Comparison of ENCODE assay signal across 14 cellular contexts in the genomic region with DNA sequence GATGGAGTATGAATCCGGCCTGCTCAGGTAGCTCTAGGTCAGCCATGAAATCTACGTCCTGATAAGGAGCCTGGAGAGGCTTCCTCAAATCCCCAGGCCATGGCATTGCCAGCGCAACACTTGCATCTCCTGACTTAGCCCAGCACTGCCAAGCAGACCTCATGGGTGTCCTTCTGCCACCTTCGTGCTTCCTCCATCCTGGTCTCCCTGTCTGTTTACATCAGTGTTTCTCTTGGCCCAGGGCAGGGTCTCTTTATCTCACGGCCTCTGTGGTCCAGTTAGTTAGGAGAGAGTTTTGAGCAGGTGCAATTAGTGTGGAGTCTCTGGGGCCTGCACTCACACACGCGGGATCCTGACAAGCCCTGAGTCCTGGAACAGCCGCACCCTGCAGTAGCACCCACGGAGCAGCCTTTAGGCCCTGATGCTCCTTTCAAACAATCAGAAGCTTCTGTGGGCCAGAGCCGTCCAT.
DNase-seq lines count a peak whose midpoint lies in the region; ATAC-seq, FAIRE-seq and TF ChIP-seq lines count a peak whose summit lies in the region.
"Had no signal": no experiment of that assay in that cellular context is flagged by ENCODE, and none has a peak within 500 bp of the region (broad histone marks: within the 10 kb centered on the region; RNA-seq: fewer than 3 reads in every experiment).

No MANE protein-coding gene starts in this region.

- H3K27ac Mint-ChIP-seq in endodermal cell, result peak overlapping the region; percentile 30
- H3K27ac Mint-ChIP-seq in immature natural killer cell, result no peak overlapping the region
- H3K27ac Mint-ChIP-seq: CD4-positive, alpha-beta memory T cell had no signal

- H3K4me2 ChIP-seq in A549 (no peak overlapping the region), Loucy (ENCODE audit: low read depth, low read length, poor library complexity, severe bottlenecking) (peak overlapping the region; percentile 35), neural cell (ENCODE audit: low read length) (no peak overlapping the region)
- H3K4me2 ChIP-seq: KMS-11 had no signal

- H3K9me2 ChIP-seq in Loucy (replicated peaks; ENCODE audit: low read depth, low read length) (no peaks in the 10 kb centered on the region), neural cell (ENCODE audit: insufficient read depth, low read length) (no peaks in the 10 kb centered on the region)

- TF ChIP-seq CTCF in A549 (IDR thresholded peaks at IDR 0.05), result no peak
- no peak for TF ChIP-seq CTCF in Loucy (conservative IDR thresholded peaks at IDR 0.05; ENCODE audit: low read length)
- no peak for TF ChIP-seq CTCF in endodermal cell (conservative IDR thresholded peaks at IDR 0.05)
- TF ChIP-seq CTCF in neural cell (IDR thresholded peaks at IDR 0.05; ENCODE audit: poor library complexity, severe bottlenecking), result no peak
- TF ChIP-seq CTCF in pancreas (IDR thresholded peaks at IDR 0.05), result no peak

- H3K9ac ChIP-seq in Loucy (ENCODE audit: low read depth, low read length, poor library complexity, severe bottlenecking) (peak overlapping the region; percentile 79), endodermal cell (ENCODE audit: extremely low read depth, low read length, poor library complexity, severe bottlenecking) (no peak overlapping the region), neural cell (ENCODE audit: low read length) (peak overlapping the region; percentile 41)
- H3K9ac ChIP-seq: KMS-11 had no signal

- H3K4me3 ChIP-seq in A549 (no peak overlapping the region), Loucy (ENCODE audit: low read length, poor library complexity, severe bottlenecking) (peak overlapping the region; percentile 19), endodermal cell (ENCODE audit: low read length) (no peak overlapping the region), neural cell (ENCODE audit: low read length) (no peak overlapping the region), pancreas (no peak overlapping the region)
- H3K4me3 ChIP-seq: MG63 had no signal

- H3K27me3 ChIP-seq in Loucy (ENCODE audit: insufficient read depth, low read length, poor library complexity, severe bottlenecking), result no peaks in the 10 kb centered on the region
- H3K27me3 ChIP-seq in endodermal cell (ENCODE audit: control insufficient read depth, insufficient read depth, low read length, poor library complexity, severe bottlenecking), result no peaks in the 10 kb centered on the region
- no peaks in the 10 kb centered on the region for H3K27me3 ChIP-seq in neural cell (ENCODE audit: insufficient read depth, low read depth, low read length)
- H3K27me3 ChIP-seq in pancreas, result no peaks in the 10 kb centered on the region
- H3K27me3 ChIP-seq: MG63 had no signal

- DNase-seq in A549 (ENCODE audit: low read depth in 1 of 2, low spot score in 1 of 2), result no peak
- peak; percentile 20 for DNase-seq in endodermal cell
- no peak for DNase-seq in immature natural killer cell
- DNase-seq in pancreas, result no peak
- DNase-seq in NCI-H2196 (lab: John Stamatoyannopoulos, UW; ENCODE audit: unreplicated experiment), result no peak
- DNase-seq: ACHN; CD4-positive, alpha-beta memory T cell; MG63; NCI-H1092 treated with DMSO at 0.1 percent for 48 hours; NCI-H1930; OCI-M1 had no signal

- CTCF ChIA-PET in A549 (lab: Yijun Ruan, JAX), result interaction anchor here (0.5 to 1.8 kb wide), 3 partner anchors 10 to 427 kb away, joined by 3 to 5 read pairs (median 4); no protein-coding TSS in a partner anchor

- H4K20me1 ChIP-seq in Loucy (ENCODE audit: insufficient read depth, low read length, poor library complexity, severe bottlenecking), result no peaks in the 10 kb centered on the region
- no peaks in the 10 kb centered on the region for H4K20me1 ChIP-seq in neural cell (ENCODE audit: insufficient read depth)

- H3K9me3 ChIP-seq in A549 (peaks cover 8% of the 10 kb centered on the region; the same call in 1 of the 3 replicates), Loucy (ENCODE audit: insufficient read depth, low read depth, low read length) (no peaks in the 10 kb centered on the region), endodermal cell (ENCODE audit: control insufficient read depth, low read length) (peaks cover 13% of the 10 kb centered on the region), neural cell (ENCODE audit: low read length) (peaks cover 4% of the 10 kb centered on the region), pancreas (no peaks in the 10 kb centered on the region)

- peaks cover 36% of the 10 kb centered on the region for H3K4me1 ChIP-seq in A549
- peaks cover 63% of the 10 kb centered on the region for H3K4me1 ChIP-seq in Loucy (ENCODE audit: insufficient read depth, low read length, poor library complexity, severe bottlenecking)
- peaks cover 31% of the 10 kb centered on the region for H3K4me1 ChIP-seq in endodermal cell (ENCODE audit: control insufficient read depth, insufficient read depth, low read length)
- H3K4me1 ChIP-seq in pancreas, result peaks cover 0 to 10% (median 3%) of the 10 kb centered on the region in 3 donors

- H3K79me2 ChIP-seq in Loucy (ENCODE audit: insufficient read depth, low read length) (no peaks in the 10 kb centered on the region), neural cell (replicated peaks; ENCODE audit: insufficient read depth, low read length) (no peaks in the 10 kb centered on the region)

- H3K36me3 ChIP-seq in Loucy (ENCODE audit: insufficient read depth, low read length), result no peaks in the 10 kb centered on the region
- no peaks in the 10 kb centered on the region for H3K36me3 ChIP-seq in endodermal cell (ENCODE audit: control insufficient read depth, insufficient read depth, low read length)
- no peaks in the 10 kb centered on the region for H3K36me3 ChIP-seq in neural cell (ENCODE audit: insufficient read depth, low read length)
- H3K36me3 ChIP-seq in pancreas, result no peaks in the 10 kb centered on the region
- H3K36me3 ChIP-seq: MG63 had no signal

- H2AFZ ChIP-seq in Loucy (ENCODE audit: low read length) (no peak overlapping the region), neural cell (ENCODE audit: low read depth, low read length) (no peak overlapping the region)

- TF ChIP-seq RAD21 in A549 (conservative IDR thresholded peaks at IDR 0.05 in 1 of 2, IDR thresholded peaks at IDR 0.05 in 1 of 2) (no peak), neural cell (conservative IDR thresholded peaks at IDR 0.05) (no peak)

- POLR2A ChIA-PET in A549 (lab: Yijun Ruan, JAX), result interaction anchor here (0.9 kb wide), 1 partner anchor 10 kb away, joined by 3 read pairs; no protein-coding TSS in a partner anchor

- H3K4me3 Mint-ChIP-seq in endodermal cell (no peak overlapping the region), immature natural killer cell (no peak overlapping the region)
- H3K4me3 Mint-ChIP-seq: CD4-positive, alpha-beta memory T cell had no signal

- intact Hi-C loops in pancreas (cut with DNase I), result no loop called here

- no peak for TF ChIP-seq EP300 in A549 (IDR thresholded peaks at IDR 0.05)
- no peak for TF ChIP-seq EP300 in neural cell (conservative IDR thresholded peaks at IDR 0.05; ENCODE audit: poor library complexity, severe bottlenecking)

- H3K4me1 Mint-ChIP-seq in endodermal cell (peaks cover 47% of the 10 kb centered on the region), immature natural killer cell (no peaks in the 10 kb centered on the region)
- H3K4me1 Mint-ChIP-seq: CD4-positive, alpha-beta memory T cell had no signal

- 88% methylated on average over 7 of the region's 10 CpGs for WGBS in A549 (ENCODE audit: missing lambda C conversion rate)
- WGBS in endodermal cell (ENCODE audit: insufficient coverage in 1 of 2, insufficient read length in 1 of 2), 2 experiments, result 84 to 89% methylated on average over 3 to 10 of the region's 10 CpGs
- WGBS in pancreas, 2 donors, result 81 to 82% methylated on average over 10 of the region's 10 CpGs

- H3K27ac ChIP-seq in A549 (peak overlapping the region; percentile 64 to 74; a peak in 3 of 6 replicates), endodermal cell (ENCODE audit: low read depth, low read length) (peak overlapping the region; percentile 91), neural cell (ENCODE audit: low read length) (peak overlapping the region; percentile 59), pancreas (no peak overlapping the region)
- H3K27ac ChIP-seq: KMS-11 had no signal

- no peaks in the 10 kb centered on the region for H3F3A ChIP-seq in Loucy (ENCODE audit: low read depth)
- no peaks in the 10 kb centered on the region for H3F3A ChIP-seq in neural cell (ENCODE audit: insufficient read depth, low read length, poor library complexity, severe bottlenecking)

- no peaks in the 10 kb centered on the region for H3K27me3 Mint-ChIP-seq in endodermal cell (ENCODE audit: insufficient read depth)
- H3K27me3 Mint-ChIP-seq in immature natural killer cell (ENCODE audit: low read depth in 3 of 3), result peaks cover 0 to 8% (median 6%) of the 10 kb centered on the region in 3 donors

- FAIRE-seq in A549 (lab: Jason Lieb, UNC) (no peak), pancreas (lab: Jason Lieb, UNC) (no peak)

- peaks cover 25% of the 10 kb centered on the region for H3K9me3 Mint-ChIP-seq in endodermal cell
- H3K9me3 Mint-ChIP-seq in immature natural killer cell, result no peaks in the 10 kb centered on the region

- H3K36me3 Mint-ChIP-seq in endodermal cell (ENCODE audit: low read depth) (peaks cover 16% of the 10 kb centered on the region), immature natural killer cell (no peaks in the 10 kb centered on the region)
- H3K36me3 Mint-ChIP-seq: CD4-positive, alpha-beta memory T cell had no signal

- TF ChIP-seq POLR2A in A549 (IDR thresholded peaks at IDR 0.05; ENCODE audit: low read length), result no peak

- ATAC-seq in A549, result no peak
- ATAC-seq in pancreas, result no peak

TF ChIP-seq in A549, 52 proteins besides CTCF, POLR2A, EP300 and RAD21 (continues in another document):
- no peak for TF ChIP-seq MYC (IDR thresholded peaks at IDR 0.05; ENCODE audit: borderline replicate concordance, low read length)
- no peak for TF ChIP-seq BHLHE40 (IDR thresholded peaks at IDR 0.05; ENCODE audit: low read depth, low read length)
- TF ChIP-seq JUN (IDR thresholded peaks at IDR 0.05), result no peak
- TF ChIP-seq CBX2 (IDR thresholded peaks at IDR 0.05; ENCODE audit: borderline replicate concordance, low read depth), result no peak
- TF ChIP-seq GATA3 (IDR thresholded peaks at IDR 0.05; ENCODE audit: borderline replicate concordance), result no peak
- no peak for TF ChIP-seq CHD4 (IDR thresholded peaks at IDR 0.05; ENCODE audit: borderline replicate concordance)

TF ChIP-seq in neural cell, 6 proteins besides CTCF, POLR2A, EP300 and RAD21 (continues in another document):
- TF ChIP-seq EZH2 (IDR thresholded peaks at IDR 0.05; ENCODE audit: borderline replicate concordance, insufficient read depth, low read length, poor library complexity, severe bottlenecking) (no peak), SMC3 (conservative IDR thresholded peaks at IDR 0.05; ENCODE audit: poor library complexity) (no peak), MXI1 (conservative IDR thresholded peaks at IDR 0.05; ENCODE audit: poor library complexity, severe bottlenecking) (no peak)

Comparison
In these comparisons a context has a peak if more than half of its experiments do, and no peak if none do; other contexts are left out.
1. H3K27ac ChIP-seq: peak in A549 (2 of 2), endodermal cell (single experiment) and neural cell (single experiment); none in pancreas (0 of 4).